1 cellular context compared by ENCODE assay signal in the genomic region with DNA sequence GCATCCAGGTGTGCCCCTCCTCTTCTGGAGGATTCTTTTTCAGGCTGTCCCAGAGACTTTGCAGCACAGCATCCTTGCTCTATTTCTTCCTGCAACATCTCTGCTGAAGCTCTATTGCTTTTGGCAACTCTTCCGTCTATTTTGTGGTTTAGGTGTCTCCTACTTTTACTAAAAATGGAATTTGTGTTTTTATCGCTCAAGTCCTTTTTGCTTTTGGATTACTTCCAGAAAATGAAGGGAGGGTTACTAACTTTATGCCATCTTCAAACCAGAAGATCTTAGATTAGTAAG.
TF ChIP-seq lines count a peak whose summit lies in the region.

No MANE protein-coding gene starts in this region.

TF ChIP-seq in WTC11, 78 proteins besides CTCF, POLR2A, EP300 and RAD21 (continued from another document):
- TF ChIP-seq, protein P1, sequence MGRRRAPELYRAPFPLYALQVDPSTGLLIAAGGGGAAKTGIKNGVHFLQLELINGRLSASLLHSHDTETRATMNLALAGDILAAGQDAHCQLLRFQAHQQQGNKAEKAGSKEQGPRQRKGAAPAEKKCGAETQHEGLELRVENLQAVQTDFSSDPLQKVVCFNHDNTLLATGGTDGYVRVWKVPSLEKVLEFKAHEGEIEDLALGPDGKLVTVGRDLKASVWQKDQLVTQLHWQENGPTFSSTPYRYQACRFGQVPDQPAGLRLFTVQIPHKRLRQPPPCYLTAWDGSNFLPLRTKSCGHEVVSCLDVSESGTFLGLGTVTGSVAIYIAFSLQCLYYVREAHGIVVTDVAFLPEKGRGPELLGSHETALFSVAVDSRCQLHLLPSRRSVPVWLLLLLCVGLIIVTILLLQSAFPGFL (CRISPR knock-in tag; IDR thresholded peaks at IDR 0.05; ENCODE audit: borderline replicate concordance): no peak
- TF ChIP-seq ZNF121 (CRISPR knock-in tag; IDR thresholded peaks at IDR 0.05) (no peak), PRRX2 (CRISPR knock-in tag; IDR thresholded peaks at IDR 0.05) (no peak), SP1 (CRISPR knock-in tag; conservative IDR thresholded peaks at IDR 0.05) (no peak), NFE2L1 (CRISPR knock-in tag; IDR thresholded peaks at IDR 0.05) (no peak), IRF2 (CRISPR knock-in tag; IDR thresholded peaks at IDR 0.05; ENCODE audit: borderline replicate concordance, low read depth) (no peak), FOXJ3 (CRISPR knock-in tag; IDR thresholded peaks at IDR 0.05; ENCODE audit: borderline replicate concordance) (no peak), MYBL2 (CRISPR knock-in tag; IDR thresholded peaks at IDR 0.05) (no peak), ELF4 (CRISPR knock-in tag; IDR thresholded peaks at IDR 0.05; ENCODE audit: low read depth) (no peak), EMX1 (CRISPR knock-in tag; IDR thresholded peaks at IDR 0.05) (no peak), NR1H2 (CRISPR knock-in tag; IDR thresholded peaks at IDR 0.05) (no peak), FOXP1 (CRISPR knock-in tag; IDR thresholded peaks at IDR 0.05; ENCODE audit: borderline replicate concordance) (no peak)
- TF ChIP-seq, protein P2, sequence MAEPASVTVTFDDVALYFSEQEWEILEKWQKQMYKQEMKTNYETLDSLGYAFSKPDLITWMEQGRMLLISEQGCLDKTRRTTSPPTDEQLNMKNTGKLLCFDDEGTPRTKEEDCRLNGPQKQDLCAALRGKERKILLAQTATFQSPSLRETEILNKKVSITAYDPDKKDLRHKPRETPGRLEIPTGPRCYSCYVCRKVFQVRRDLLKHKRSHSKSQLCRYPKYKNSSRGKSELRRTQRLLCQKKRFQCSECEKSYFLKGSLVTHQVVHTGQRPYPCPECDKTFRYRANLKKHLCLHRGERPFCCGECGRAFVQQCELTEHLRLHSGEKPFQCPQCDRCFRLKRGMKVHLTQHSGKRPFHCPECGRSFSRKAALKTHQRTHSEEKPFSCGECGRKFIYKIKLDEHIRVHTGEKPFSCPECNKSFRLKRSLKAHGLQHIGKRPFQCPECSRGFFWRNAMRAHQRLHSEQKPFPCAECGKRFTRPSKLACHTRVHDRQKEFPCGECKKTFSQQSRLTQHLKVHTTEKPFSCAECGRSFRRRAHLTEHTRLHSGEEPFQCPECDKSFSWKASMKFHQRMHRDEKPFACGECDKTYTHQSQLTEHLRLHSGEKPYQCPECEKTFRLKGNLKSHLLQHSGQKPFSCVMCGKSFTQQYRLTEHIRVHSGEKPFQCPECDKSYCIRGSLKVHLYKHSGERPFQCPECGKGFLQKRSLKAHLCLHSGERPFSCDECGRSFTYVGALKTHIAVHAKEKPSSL (CRISPR knock-in tag; conservative IDR thresholded peaks at IDR 0.05): no peak
- TF ChIP-seq, protein P3, sequence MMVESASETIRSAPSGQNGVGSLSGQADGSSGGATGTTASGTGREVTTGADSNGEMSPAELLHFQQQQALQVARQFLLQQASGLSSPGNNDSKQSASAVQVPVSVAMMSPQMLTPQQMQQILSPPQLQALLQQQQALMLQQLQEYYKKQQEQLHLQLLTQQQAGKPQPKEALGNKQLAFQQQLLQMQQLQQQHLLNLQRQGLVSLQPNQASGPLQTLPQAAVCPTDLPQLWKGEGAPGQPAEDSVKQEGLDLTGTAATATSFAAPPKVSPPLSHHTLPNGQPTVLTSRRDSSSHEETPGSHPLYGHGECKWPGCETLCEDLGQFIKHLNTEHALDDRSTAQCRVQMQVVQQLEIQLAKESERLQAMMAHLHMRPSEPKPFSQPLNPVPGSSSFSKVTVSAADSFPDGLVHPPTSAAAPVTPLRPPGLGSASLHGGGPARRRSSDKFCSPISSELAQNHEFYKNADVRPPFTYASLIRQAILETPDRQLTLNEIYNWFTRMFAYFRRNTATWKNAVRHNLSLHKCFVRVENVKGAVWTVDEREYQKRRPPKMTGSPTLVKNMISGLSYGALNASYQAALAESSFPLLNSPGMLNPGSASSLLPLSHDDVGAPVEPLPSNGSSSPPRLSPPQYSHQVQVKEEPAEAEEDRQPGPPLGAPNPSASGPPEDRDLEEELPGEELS (CRISPR knock-in tag; IDR thresholded peaks at IDR 0.05): no peak
- TF ChIP-seq, protein P4, sequence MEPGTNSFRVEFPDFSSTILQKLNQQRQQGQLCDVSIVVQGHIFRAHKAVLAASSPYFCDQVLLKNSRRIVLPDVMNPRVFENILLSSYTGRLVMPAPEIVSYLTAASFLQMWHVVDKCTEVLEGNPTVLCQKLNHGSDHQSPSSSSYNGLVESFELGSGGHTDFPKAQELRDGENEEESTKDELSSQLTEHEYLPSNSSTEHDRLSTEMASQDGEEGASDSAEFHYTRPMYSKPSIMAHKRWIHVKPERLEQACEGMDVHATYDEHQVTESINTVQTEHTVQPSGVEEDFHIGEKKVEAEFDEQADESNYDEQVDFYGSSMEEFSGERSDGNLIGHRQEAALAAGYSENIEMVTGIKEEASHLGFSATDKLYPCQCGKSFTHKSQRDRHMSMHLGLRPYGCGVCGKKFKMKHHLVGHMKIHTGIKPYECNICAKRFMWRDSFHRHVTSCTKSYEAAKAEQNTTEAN (CRISPR knock-in tag; IDR thresholded peaks at IDR 0.05): no peak
- TF ChIP-seq, protein P5, sequence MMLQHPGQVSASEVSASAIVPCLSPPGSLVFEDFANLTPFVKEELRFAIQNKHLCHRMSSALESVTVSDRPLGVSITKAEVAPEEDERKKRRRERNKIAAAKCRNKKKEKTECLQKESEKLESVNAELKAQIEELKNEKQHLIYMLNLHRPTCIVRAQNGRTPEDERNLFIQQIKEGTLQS (CRISPR knock-in tag; conservative IDR thresholded peaks at IDR 0.05): no peak
